1 cellular context compared by ENCODE assay signal in genomic region chr20:44941292-44941691, GRCh38.
TF ChIP-seq lines count a peak whose summit lies in the region.

No MANE protein-coding gene starts in this region.

TF ChIP-seq in HepG2, 621 proteins besides CTCF, POLR2A, EP300 and RAD21:
- TF ChIP-seq RARG (CRISPR knock-in tag; IDR thresholded peaks at IDR 0.05; ENCODE audit: low read depth) (no peak), SOX6 (IDR thresholded peaks at IDR 0.05) (no peak), SOX6 (CRISPR knock-in tag; IDR thresholded peaks at IDR 0.05) (no peak), RBM22 (optimal IDR thresholded peaks at IDR 0.05; ENCODE audit: low read length) (peak; percentile 62), ONECUT2 (CRISPR knock-in tag; IDR thresholded peaks at IDR 0.05) (no peak), CBX2 (IDR thresholded peaks at IDR 0.05; ENCODE audit: low read depth, low read length) (no peak), CBX2 (CRISPR knock-in tag; IDR thresholded peaks at IDR 0.05; ENCODE audit: low read depth) (no peak), ZNF234 (CRISPR knock-in tag; conservative IDR thresholded peaks at IDR 0.05) (no peak), HES4 (CRISPR knock-in tag; IDR thresholded peaks at IDR 0.05; ENCODE audit: borderline replicate concordance) (0 out of 2 replicates have a peak, but pooled peaks have one; percentile 32), TEAD3 (CRISPR knock-in tag; optimal IDR thresholded peaks at IDR 0.05; ENCODE audit: borderline replicate concordance) (peak; percentile 9), POLR2G (IDR thresholded peaks at IDR 0.05; ENCODE audit: low read depth, low read length) (0 out of 2 replicates have a peak, but pooled peaks have one; percentile 35), RBFOX2 (IDR thresholded peaks at IDR 0.05; ENCODE audit: low read depth, low read length) (peak; percentile 26; the same call in 1 of the 2 replicates)
- TF ChIP-seq, protein P1, sequence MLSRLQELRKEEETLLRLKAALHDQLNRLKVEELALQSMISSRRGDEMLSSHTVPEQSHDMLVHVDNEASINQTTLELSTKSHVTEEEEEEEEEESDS (CRISPR knock-in tag; IDR thresholded peaks at IDR 0.05; ENCODE audit: borderline replicate concordance) = no peak
